In genomic region chr10:98035599-98035998, GRCh38 we compare ENCODE assay signal across 2 cellular contexts.
A peak's percentile ranks its signal among the peaks of the same experiment; 100 is the strongest.
TF ChIP-seq lines count a peak whose summit lies in the region.

No MANE protein-coding gene starts in this region.

TF ChIP-seq in SK-N-SH, 30 proteins besides CTCF, POLR2A, EP300 and RAD21 (continued from another document):
- TF ChIP-seq REST (IDR thresholded peaks at IDR 0.05; ENCODE audit: low read depth, low read length) (peak; percentile 51; the same call in 1 of the 2 replicates), SMC3 (IDR thresholded peaks at IDR 0.05; ENCODE audit: low read depth, low read length) (no peak), MXI1 (IDR thresholded peaks at IDR 0.05; ENCODE audit: low read depth, low read length) (no peak)

TF ChIP-seq in SK-N-SH treated with all-trans-retinoic acid at 6 μM for 48 hours, 23 proteins besides CTCF, POLR2A, EP300 and RAD21 (continued from another document):
- TF ChIP-seq RARB (CRISPR knock-in tag; IDR thresholded peaks at IDR 0.05) (no peak), ZFP3 (CRISPR knock-in tag; IDR thresholded peaks at IDR 0.05) (no peak), ZNF70 (CRISPR knock-in tag; IDR thresholded peaks at IDR 0.05) (no peak), CREB5 (CRISPR knock-in tag; IDR thresholded peaks at IDR 0.05; ENCODE audit: low read depth) (no peak), ARNTL (CRISPR knock-in tag; IDR thresholded peaks at IDR 0.05; ENCODE audit: borderline replicate concordance, low read depth) (no peak), SNAI2 (CRISPR knock-in tag; IDR thresholded peaks at IDR 0.05) (no peak), GLIS3 (CRISPR knock-in tag; IDR thresholded peaks at IDR 0.05) (no peak), CSRNP3 (CRISPR knock-in tag; IDR thresholded peaks at IDR 0.05) (no peak), TOX (CRISPR knock-in tag; IDR thresholded peaks at IDR 0.05; ENCODE audit: borderline replicate concordance) (no peak), PATZ1 (CRISPR knock-in tag; IDR thresholded peaks at IDR 0.05; ENCODE audit: borderline replicate concordance) (no peak)
